ENCODE assay signal across 39 cellular contexts in the genomic region with DNA sequence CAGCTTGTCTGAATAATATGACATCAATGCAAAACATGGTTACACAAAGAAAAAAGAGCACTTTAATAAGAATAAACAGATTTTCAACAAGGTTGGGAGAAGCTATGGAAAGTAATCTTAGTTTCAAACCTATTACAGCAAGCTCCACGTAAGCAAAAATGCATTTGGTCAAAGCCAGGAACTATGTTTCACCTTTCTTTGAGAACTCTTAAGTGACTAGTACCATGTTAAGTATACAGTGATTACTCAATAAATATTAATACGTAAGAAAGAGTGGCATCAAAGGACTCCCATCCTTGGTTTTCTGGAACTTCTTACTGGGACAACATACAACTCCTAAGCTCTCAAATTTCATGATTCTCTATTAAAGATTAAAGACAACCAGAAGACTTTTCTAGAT.
"Had no signal": no experiment of that assay in that cellular context is flagged by ENCODE, and none has a peak within 500 bp of the region (broad histone marks: within the 10 kb centered on the region; RNA-seq: fewer than 3 reads in every experiment).

No MANE protein-coding gene starts in this region.

- H3K27ac Mint-ChIP-seq: activated naive CD4-positive, alpha-beta T cell treated with anti-CD3 and anti-CD28 coated beads for 36 hours; activated naive CD4-positive, alpha-beta T cell treated with anti-CD3 and anti-CD28 coated beads, Interleukin-2, amount 10 ng/mL, durations not matched to agents 7 days and 5 days; activated naive CD4-positive, alpha-beta T cell treated with anti-CD3 and anti-CD28 coated beads, Interleukin-2, amount 50 U/mL, for 24 hours; activated naive CD4-positive, alpha-beta T cell treated with anti-CD3 and anti-CD28 coated beads, Interleukin-2, amount 50 U/mL, for 72 hours; activated naive CD8-positive, alpha-beta T cell; activated naive CD8-positive, alpha-beta T cell treated with anti-CD3 and anti-CD28 coated beads for 36 hours; activated naive CD8-positive, alpha-beta T cell treated with anti-CD3 and anti-CD28 coated beads, Interleukin-2, amount 10 ng/mL, durations not matched to agents 7 days and 5 days; activated naive CD8-positive, alpha-beta T cell treated with anti-CD3 and anti-CD28 coated beads, Interleukin-2, amount 50 U/mL, for 24 hours; activated T-cell treated with anti-CD3 and anti-CD28 coated beads, Interleukin-2, amount 50 U/mL, for 24 hours; activated T-cell treated with anti-CD3 and anti-CD28 coated beads, Interleukin-2, amount 50 U/mL, for 72 hours; activated T-helper 1 cell treated with anti-CD3 and anti-CD28 coated beads, Interleukin-12 subunit alpha, Interleukin-12 subunit beta, Interleukin-2, Interleukin-4 antibody, amounts not matched to agents 30 ng/mL and 10 ng/mL and 1 ng/mL, durations not matched to agents 14 hours and 24 hours and 36 hours; activated T-helper 17 cell treated with anti-CD3 and anti-CD28 coated beads, Interleukin-2, amount 50 U/mL, for 72 hours; activated T-helper 2 cell treated with anti-CD3 and anti-CD28 coated beads, Interferon-gamma antibody, Interleukin-2, Interleukin-4, amounts not matched to agents 10 μg/mL and 5 μg/mL and 100 μg/mL, durations not matched to agents 14 hours and 24 hours and 36 hours; brain had no signal

- H3K36me3 Mint-ChIP-seq: activated naive CD4-positive, alpha-beta T cell treated with anti-CD3 and anti-CD28 coated beads, Interleukin-2, amount 10 ng/mL, durations not matched to agents 7 days and 5 days; activated naive CD4-positive, alpha-beta T cell treated with anti-CD3 and anti-CD28 coated beads, Interleukin-2, amount 50 U/mL, for 24 hours; activated naive CD4-positive, alpha-beta T cell treated with anti-CD3 and anti-CD28 coated beads, Interleukin-2, amount 50 U/mL, for 72 hours; activated naive CD8-positive, alpha-beta T cell; activated naive CD8-positive, alpha-beta T cell treated with anti-CD3 and anti-CD28 coated beads for 36 hours; activated naive CD8-positive, alpha-beta T cell treated with anti-CD3 and anti-CD28 coated beads, Interleukin-2, amount 10 ng/mL, durations not matched to agents 7 days and 5 days; brain had no signal

- H3K27me3 Mint-ChIP-seq: activated naive CD4-positive, alpha-beta T cell treated with anti-CD3 and anti-CD28 coated beads, Interleukin-2, amount 10 ng/mL, durations not matched to agents 7 days and 5 days; activated naive CD8-positive, alpha-beta T cell treated with anti-CD3 and anti-CD28 coated beads, Interleukin-2, amount 10 ng/mL, durations not matched to agents 7 days and 5 days; activated naive CD8-positive, alpha-beta T cell treated with anti-CD3 and anti-CD28 coated beads, Interleukin-2, amount 50 U/mL, for 24 hours; brain; central memory CD8-positive, alpha-beta T cell had no signal

- H3K27ac ChIP-seq: adrenal gland, ascending aorta, body of pancreas, brain microvascular endothelial cell, breast epithelium, cardiac muscle cell had no signal

- H3K27me3 ChIP-seq: adrenal gland, ascending aorta, body of pancreas, brain microvascular endothelial cell, breast epithelium, cardiac muscle cell had no signal

- ATAC-seq: activated naive CD4-positive, alpha-beta T cell treated with anti-CD3 and anti-CD28 coated beads, Interleukin-2, amount 50 U/mL, for 72 hours; activated naive CD8-positive, alpha-beta T cell treated with anti-CD3 and anti-CD28 coated beads, Interleukin-2, amount 50 U/mL, for 24 hours; activated T-cell treated with anti-CD3 and anti-CD28 coated beads, Interleukin-2, amount 50 U/mL, for 4 hours; activated T-cell treated with anti-CD3 and anti-CD28 coated beads, Interleukin-2, amount 50 U/mL, for 72 hours; activated T-helper 17 cell treated with anti-CD3 and anti-CD28 coated beads, Interleukin-2, amount 50 U/mL, for 72 hours; body of pancreas had no signal

- H3K9me3 Mint-ChIP-seq: activated naive CD4-positive, alpha-beta T cell treated with anti-CD3 and anti-CD28 coated beads for 36 hours; activated naive CD4-positive, alpha-beta T cell treated with anti-CD3 and anti-CD28 coated beads, Interleukin-2, amount 10 ng/mL, durations not matched to agents 7 days and 5 days; activated naive CD4-positive, alpha-beta T cell treated with anti-CD3 and anti-CD28 coated beads, Interleukin-2, amount 50 U/mL, for 24 hours; activated naive CD4-positive, alpha-beta T cell treated with anti-CD3 and anti-CD28 coated beads, Interleukin-2, amount 50 U/mL, for 72 hours; activated naive CD8-positive, alpha-beta T cell treated with anti-CD3 and anti-CD28 coated beads for 36 hours; activated naive CD8-positive, alpha-beta T cell treated with anti-CD3 and anti-CD28 coated beads, Interleukin-2, amount 10 ng/mL, durations not matched to agents 7 days and 5 days; activated naive CD8-positive, alpha-beta T cell treated with anti-CD3 and anti-CD28 coated beads, Interleukin-2, amount 50 U/mL, for 24 hours; activated T-cell treated with anti-CD3 and anti-CD28 coated beads, Interleukin-2, amount 50 U/mL, for 24 hours; activated T-cell treated with anti-CD3 and anti-CD28 coated beads, Interleukin-2, amount 50 U/mL, for 4 hours; activated T-cell treated with anti-CD3 and anti-CD28 coated beads, Interleukin-2, amount 50 U/mL, for 72 hours; activated T-helper 1 cell treated with anti-CD3 and anti-CD28 coated beads, Interleukin-12 subunit alpha, Interleukin-12 subunit beta, Interleukin-2, Interleukin-4 antibody, amounts not matched to agents 30 ng/mL and 10 ng/mL and 1 ng/mL, durations not matched to agents 14 hours and 24 hours and 36 hours; activated T-helper 2 cell treated with anti-CD3 and anti-CD28 coated beads, Interferon-gamma antibody, Interleukin-2, Interleukin-4, amounts not matched to agents 10 μg/mL and 5 μg/mL and 100 μg/mL, durations not matched to agents 14 hours and 24 hours and 36 hours; brain; central memory CD8-positive, alpha-beta T cell had no signal

- H3K9me3 ChIP-seq: adrenal gland, ascending aorta, body of pancreas, breast epithelium had no signal

- H3K4me3 ChIP-seq: adrenal gland, ascending aorta, body of pancreas, breast epithelium, cardiac muscle cell had no signal

- DNase-seq: activated effector memory CD4-positive, alpha-beta T cell treated with anti-CD3 and anti-CD28 coated beads, Interleukin-2, amount 50 U/mL, for 16 hours; activated effector memory CD4-positive, alpha-beta T cell treated with Interleukin-2 at 50 U/mL for 16 hours; activated gamma-delta T cell; activated gamma-delta T cell treated with Interleukin-2 at 50 U/mL for 16 hours; activated naive CD4-positive, alpha-beta T cell; activated naive CD4-positive, alpha-beta T cell treated with anti-CD3 and anti-CD28 coated beads for 36 hours; activated naive CD4-positive, alpha-beta T cell treated with anti-CD3 and anti-CD28 coated beads, Interleukin-2, amount 10 ng/mL, durations not matched to agents 7 days and 5 days; activated naive CD4-positive, alpha-beta T cell treated with anti-CD3 and anti-CD28 coated beads, Interleukin-2, amount 50 U/mL, for 16 hours; activated naive CD4-positive, alpha-beta T cell treated with Interleukin-2 at 50 U/mL for 16 hours; activated naive CD8-positive, alpha-beta T cell treated with anti-CD3 and anti-CD28 coated beads for 36 hours; activated naive CD8-positive, alpha-beta T cell treated with anti-CD3 and anti-CD28 coated beads, Interleukin-2, amount 10 ng/mL, durations not matched to agents 7 days and 5 days; activated naive CD8-positive, alpha-beta T cell treated with anti-CD3 and anti-CD28 coated beads, Interleukin-2, amount 50 U/mL, for 24 hours; activated T-cell treated with anti-CD3 and anti-CD28 coated beads for 4 hours; activated T-cell treated with anti-CD3 and anti-CD28 coated beads, Interleukin-2, amount 50 U/mL, for 1 hour; activated T-cell treated with anti-CD3 and anti-CD28 coated beads, Interleukin-2, amount 50 U/mL, for 24 hours; activated T-cell treated with anti-CD3 and anti-CD28 coated beads, Interleukin-2, amount 50 U/mL, for 4 hours; activated T-cell treated with anti-CD3 and anti-CD28 coated beads, Interleukin-2, amount 50 U/mL, for 48 hours; activated T-cell treated with anti-CD3 and anti-CD28 coated beads, Interleukin-2, amount 50 U/mL, for 72 hours; adrenal gland; amniotic stem cell; amygdala; anterior cingulate cortex; aorta; body of pancreas; brain microvascular endothelial cell; caudate nucleus; central memory CD4-positive, alpha-beta T cell; cerebellar nuclear complex had no signal

- H3K4me1 ChIP-seq: adrenal gland, ascending aorta, body of pancreas, breast epithelium had no signal

- H3K4me1 Mint-ChIP-seq: activated naive CD4-positive, alpha-beta T cell treated with anti-CD3 and anti-CD28 coated beads, Interleukin-2, amount 10 ng/mL, durations not matched to agents 7 days and 5 days; activated naive CD4-positive, alpha-beta T cell treated with anti-CD3 and anti-CD28 coated beads, Interleukin-2, amount 50 U/mL, for 24 hours; activated naive CD8-positive, alpha-beta T cell treated with anti-CD3 and anti-CD28 coated beads for 36 hours; activated naive CD8-positive, alpha-beta T cell treated with anti-CD3 and anti-CD28 coated beads, Interleukin-2, amount 10 ng/mL, durations not matched to agents 7 days and 5 days; activated naive CD8-positive, alpha-beta T cell treated with anti-CD3 and anti-CD28 coated beads, Interleukin-2, amount 50 U/mL, for 24 hours; activated T-helper 17 cell treated with anti-CD3 and anti-CD28 coated beads, Interleukin-2, amount 50 U/mL, for 72 hours; brain; central memory CD8-positive, alpha-beta T cell had no signal

- H3K4me3 Mint-ChIP-seq: activated naive CD4-positive, alpha-beta T cell treated with anti-CD3 and anti-CD28 coated beads for 36 hours; activated naive CD4-positive, alpha-beta T cell treated with anti-CD3 and anti-CD28 coated beads, Interleukin-2, amount 10 ng/mL, durations not matched to agents 7 days and 5 days; activated naive CD4-positive, alpha-beta T cell treated with anti-CD3 and anti-CD28 coated beads, Interleukin-2, amount 50 U/mL, for 24 hours; activated naive CD8-positive, alpha-beta T cell; activated naive CD8-positive, alpha-beta T cell treated with anti-CD3 and anti-CD28 coated beads for 36 hours; activated naive CD8-positive, alpha-beta T cell treated with anti-CD3 and anti-CD28 coated beads, Interleukin-2, amount 10 ng/mL, durations not matched to agents 7 days and 5 days; activated naive CD8-positive, alpha-beta T cell treated with anti-CD3 and anti-CD28 coated beads, Interleukin-2, amount 50 U/mL, for 24 hours; activated T-cell treated with anti-CD3 and anti-CD28 coated beads, Interleukin-2, amount 50 U/mL, for 24 hours; activated T-cell treated with anti-CD3 and anti-CD28 coated beads, Interleukin-2, amount 50 U/mL, for 4 hours; activated T-cell treated with anti-CD3 and anti-CD28 coated beads, Interleukin-2, amount 50 U/mL, for 72 hours; activated T-helper 1 cell treated with anti-CD3 and anti-CD28 coated beads, Interleukin-12 subunit alpha, Interleukin-12 subunit beta, Interleukin-2, Interleukin-4 antibody, amounts not matched to agents 30 ng/mL and 10 ng/mL and 1 ng/mL, durations not matched to agents 14 hours and 24 hours and 36 hours; activated T-helper 17 cell treated with anti-CD3 and anti-CD28 coated beads, Interleukin-2, amount 50 U/mL, for 72 hours; brain; central memory CD8-positive, alpha-beta T cell had no signal

- H3K36me3 ChIP-seq: adrenal gland, ascending aorta, brain microvascular endothelial cell, breast epithelium, cardiac muscle cell had no signal
